Comparison of ENCODE assay signal across 1 cellular context in the genomic region with DNA sequence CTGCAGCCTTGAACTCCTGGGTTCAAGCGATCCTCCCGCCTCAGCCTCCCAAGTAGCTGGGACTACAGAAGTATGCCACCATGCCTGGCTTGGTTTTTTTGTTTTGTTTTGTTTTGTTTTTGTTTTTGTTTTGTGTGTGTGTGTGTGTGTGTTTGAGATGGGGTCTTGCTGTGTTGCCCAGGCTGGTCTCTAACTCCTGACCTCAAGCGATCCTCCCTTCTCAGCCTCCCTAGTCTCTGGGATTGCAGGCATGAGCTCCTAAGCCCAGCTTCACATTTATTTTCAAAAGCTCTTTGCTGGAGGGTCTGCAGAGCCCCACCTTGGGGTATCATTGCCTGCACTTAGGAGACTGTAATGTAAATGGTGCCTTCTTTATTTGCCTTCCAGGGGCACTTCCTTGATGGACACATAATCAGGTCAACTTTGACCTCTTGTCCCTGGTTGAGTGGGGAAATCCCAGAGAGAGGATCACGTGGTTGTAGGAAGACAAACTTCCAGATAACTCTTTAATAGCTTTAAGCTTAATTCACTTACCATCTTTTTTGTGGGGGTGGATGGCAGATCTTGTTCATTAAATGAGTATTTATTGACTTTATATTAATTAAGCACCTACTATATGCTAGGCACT.
TF ChIP-seq lines count a peak whose summit lies in the region.

No MANE protein-coding gene starts in this region.

TF ChIP-seq in HepG2, 621 proteins besides CTCF, POLR2A, EP300 and RAD21 (continued from another document):
- no peak for TF ChIP-seq ZNF577 (CRISPR knock-in tag; IDR thresholded peaks at IDR 0.05; ENCODE audit: borderline replicate concordance, low read depth)
- no peak for TF ChIP-seq ZFYVE20 (CRISPR knock-in tag; IDR thresholded peaks at IDR 0.05; ENCODE audit: borderline replicate concordance, low read depth)
- no peak for TF ChIP-seq KDM3A (CRISPR knock-in tag; IDR thresholded peaks at IDR 0.05; ENCODE audit: low read depth)
- no peak for TF ChIP-seq ZNF563 (CRISPR knock-in tag; IDR thresholded peaks at IDR 0.05)
- TF ChIP-seq, protein P1, sequence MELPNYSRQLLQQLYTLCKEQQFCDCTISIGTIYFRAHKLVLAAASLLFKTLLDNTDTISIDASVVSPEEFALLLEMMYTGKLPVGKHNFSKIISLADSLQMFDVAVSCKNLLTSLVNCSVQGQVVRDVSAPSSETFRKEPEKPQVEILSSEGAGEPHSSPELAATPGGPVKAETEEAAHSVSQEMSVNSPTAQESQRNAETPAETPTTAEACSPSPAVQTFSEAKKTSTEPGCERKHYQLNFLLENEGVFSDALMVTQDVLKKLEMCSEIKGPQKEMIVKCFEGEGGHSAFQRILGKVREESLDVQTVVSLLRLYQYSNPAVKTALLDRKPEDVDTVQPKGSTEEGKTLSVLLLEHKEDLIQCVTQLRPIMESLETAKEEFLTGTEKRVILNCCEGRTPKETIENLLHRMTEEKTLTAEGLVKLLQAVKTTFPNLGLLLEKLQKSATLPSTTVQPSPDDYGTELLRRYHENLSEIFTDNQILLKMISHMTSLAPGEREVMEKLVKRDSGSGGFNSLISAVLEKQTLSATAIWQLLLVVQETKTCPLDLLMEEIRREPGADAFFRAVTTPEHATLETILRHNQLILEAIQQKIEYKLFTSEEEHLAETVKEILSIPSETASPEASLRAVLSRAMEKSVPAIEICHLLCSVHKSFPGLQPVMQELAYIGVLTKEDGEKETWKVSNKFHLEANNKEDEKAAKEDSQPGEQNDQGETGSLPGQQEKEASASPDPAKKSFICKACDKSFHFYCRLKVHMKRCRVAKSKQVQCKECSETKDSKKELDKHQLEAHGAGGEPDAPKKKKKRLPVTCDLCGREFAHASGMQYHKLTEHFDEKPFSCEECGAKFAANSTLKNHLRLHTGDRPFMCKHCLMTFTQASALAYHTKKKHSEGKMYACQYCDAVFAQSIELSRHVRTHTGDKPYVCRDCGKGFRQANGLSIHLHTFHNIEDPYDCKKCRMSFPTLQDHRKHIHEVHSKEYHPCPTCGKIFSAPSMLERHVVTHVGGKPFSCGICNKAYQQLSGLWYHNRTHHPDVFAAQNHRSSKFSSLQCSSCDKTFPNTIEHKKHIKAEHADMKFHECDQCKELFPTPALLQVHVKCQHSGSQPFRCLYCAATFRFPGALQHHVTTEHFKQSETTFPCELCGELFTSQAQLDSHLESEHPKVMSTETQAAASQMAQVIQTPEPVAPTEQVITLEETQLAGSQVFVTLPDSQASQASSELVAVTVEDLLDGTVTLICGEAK (IDR thresholded peaks at IDR 0.05) = no peak
- TF ChIP-seq, protein P1 (CRISPR knock-in tag; IDR thresholded peaks at IDR 0.05) = no peak
- TF ChIP-seq SMAD9 (CRISPR knock-in tag; IDR thresholded peaks at IDR 0.05) = no peak
- TF ChIP-seq IKZF4 (CRISPR knock-in tag; IDR thresholded peaks at IDR 0.05; ENCODE audit: borderline replicate concordance, low read depth, not compliant biosample characterization) = no peak
